Comparison of ENCODE assay signal across 32 cellular contexts in genomic region chr3:168219530-168219929, GRCh38.
"Had no signal": no experiment of that assay in that cellular context is flagged by ENCODE, and none has a peak within 500 bp of the region (broad histone marks: within the 10 kb centered on the region; RNA-seq: fewer than 3 reads in every experiment).

No MANE protein-coding gene starts in this region.

- H3K27me3 Mint-ChIP-seq: brain had no signal

- H3K36me3 ChIP-seq: ascending aorta, breast epithelium, cardiac muscle cell, colonic mucosa, esophagus squamous epithelium, gastroesophageal sphincter, WERI-Rb-1 had no signal

- H3K4me1 Mint-ChIP-seq: activated B cell treated with CpG ODN at 0.5 μM for 24 hours; activated naive CD4-positive, alpha-beta T cell treated with anti-CD3 and anti-CD28 coated beads, Interleukin-2, amount 50 U/mL, for 24 hours; activated naive CD8-positive, alpha-beta T cell treated with anti-CD3 and anti-CD28 coated beads, Interleukin-2, amount 10 ng/mL, durations not matched to agents 7 days and 5 days; activated T-helper 17 cell treated with anti-CD3 and anti-CD28 coated beads, Interleukin-2, amount 50 U/mL, for 72 hours had no signal

- H3K27me3 ChIP-seq: ascending aorta, cardiac muscle cell, colonic mucosa, esophagus squamous epithelium, gastroesophageal sphincter had no signal

- H3K4me3 ChIP-seq: ascending aorta, breast epithelium, cardiac muscle cell, colonic mucosa, esophagus squamous epithelium, gastroesophageal sphincter had no signal

- ATAC-seq: activated CD4-positive, CD25-positive, alpha-beta regulatory T cell treated with anti-CD3 and anti-CD28 coated beads, Interleukin-2, amount 50 U/mL, for 24 hours; activated CD8-positive, alpha-beta T cell treated with anti-CD3 and anti-CD28 coated beads for 36 hours; activated T-cell treated with anti-CD3 and anti-CD28 coated beads, Interleukin-2, amount 50 U/mL, for 4 hours; activated T-helper 17 cell treated with anti-CD3 and anti-CD28 coated beads, Interleukin-2, amount 50 U/mL, for 72 hours; gastroesophageal sphincter; T-helper 17 cell had no signal

- DNase-seq: activated B cell treated with CpG ODN at 0.5 μM for 24 hours; activated CD4-positive, alpha-beta T cell treated with anti-CD3 and anti-CD28 coated beads for 48 hours; activated CD4-positive, alpha-beta T cell treated with anti-CD3 and anti-CD28 coated beads, Interleukin-2, amount 50 U/mL, for 1 hour; activated CD4-positive, alpha-beta T cell treated with anti-CD3 and anti-CD28 coated beads, Interleukin-2, amount 50 U/mL, for 48 hours; activated CD8-positive, alpha-beta memory T cell treated with anti-CD3 and anti-CD28 coated beads for 24 hours; activated CD8-positive, alpha-beta T cell treated with anti-CD3 and anti-CD28 coated beads for 36 hours; activated effector memory CD4-positive, alpha-beta T cell treated with Interleukin-2 at 50 U/mL for 16 hours; activated gamma-delta T cell treated with Interleukin-2 at 50 U/mL for 16 hours; activated naive CD4-positive, alpha-beta T cell treated with Interleukin-2 at 50 U/mL for 16 hours; activated naive CD8-positive, alpha-beta T cell treated with anti-CD3 and anti-CD28 coated beads, Interleukin-2, amount 10 ng/mL, durations not matched to agents 7 days and 5 days; activated T-cell treated with anti-CD3 and anti-CD28 coated beads, Interleukin-2, amount 50 U/mL, for 4 hours; central memory CD4-positive, alpha-beta T cell; cerebellar nuclear complex; colonic mucosa; effector CD8-positive, alpha-beta T cell; esophagus squamous epithelium; foreskin melanocyte; head of caudate nucleus; T-helper 1 cell; T-helper 17 cell; T1000; WERI-Rb-1 had no signal

- H3K9me3 Mint-ChIP-seq: activated B cell treated with CpG ODN at 0.5 μM for 24 hours; activated CD8-positive, alpha-beta T cell treated with anti-CD3 and anti-CD28 coated beads for 36 hours; activated naive CD4-positive, alpha-beta T cell treated with anti-CD3 and anti-CD28 coated beads, Interleukin-2, amount 50 U/mL, for 24 hours; activated naive CD8-positive, alpha-beta T cell treated with anti-CD3 and anti-CD28 coated beads, Interleukin-2, amount 10 ng/mL, durations not matched to agents 7 days and 5 days; activated T-cell treated with anti-CD3 and anti-CD28 coated beads, Interleukin-2, amount 50 U/mL, for 4 hours; activated T-helper 17 cell treated with anti-CD3 and anti-CD28 coated beads, Interleukin-2, amount 50 U/mL, for 72 hours; brain; T-helper 2 cell treated with Interferon-gamma antibody and Interleukin-4, amounts not matched to agents 5 μg/mL and 100 μg/mL, for 36 hours had no signal

- H3K27ac Mint-ChIP-seq: activated B cell treated with CpG ODN at 0.5 μM for 24 hours; activated CD8-positive, alpha-beta T cell treated with anti-CD3 and anti-CD28 coated beads for 36 hours; activated naive CD4-positive, alpha-beta T cell treated with anti-CD3 and anti-CD28 coated beads, Interleukin-2, amount 50 U/mL, for 24 hours; activated naive CD8-positive, alpha-beta T cell treated with anti-CD3 and anti-CD28 coated beads, Interleukin-2, amount 10 ng/mL, durations not matched to agents 7 days and 5 days; activated T-helper 17 cell treated with anti-CD3 and anti-CD28 coated beads, Interleukin-2, amount 50 U/mL, for 72 hours; T-helper 17 cell; T-helper 2 cell treated with Interferon-gamma antibody and Interleukin-4, amounts not matched to agents 5 μg/mL and 100 μg/mL, for 36 hours had no signal

- H3K36me3 Mint-ChIP-seq: activated naive CD4-positive, alpha-beta T cell treated with anti-CD3 and anti-CD28 coated beads, Interleukin-2, amount 50 U/mL, for 24 hours; activated naive CD8-positive, alpha-beta T cell treated with anti-CD3 and anti-CD28 coated beads, Interleukin-2, amount 10 ng/mL, durations not matched to agents 7 days and 5 days; brain had no signal

- H3K27ac ChIP-seq: ascending aorta, breast epithelium, cardiac muscle cell, colonic mucosa, epithelial cell of prostate, esophagus squamous epithelium, gastroesophageal sphincter, WERI-Rb-1 had no signal

- H3K4me1 ChIP-seq: ascending aorta, breast epithelium, colonic mucosa, esophagus squamous epithelium, gastroesophageal sphincter had no signal

- H3K4me3 Mint-ChIP-seq: activated B cell treated with CpG ODN at 0.5 μM for 24 hours; activated CD8-positive, alpha-beta T cell treated with anti-CD3 and anti-CD28 coated beads for 36 hours; activated naive CD4-positive, alpha-beta T cell treated with anti-CD3 and anti-CD28 coated beads, Interleukin-2, amount 50 U/mL, for 24 hours; activated naive CD8-positive, alpha-beta T cell treated with anti-CD3 and anti-CD28 coated beads, Interleukin-2, amount 10 ng/mL, durations not matched to agents 7 days and 5 days; activated T-cell treated with anti-CD3 and anti-CD28 coated beads, Interleukin-2, amount 50 U/mL, for 4 hours; activated T-helper 17 cell treated with anti-CD3 and anti-CD28 coated beads, Interleukin-2, amount 50 U/mL, for 72 hours; brain; T-helper 17 cell; T-helper 2 cell treated with Interferon-gamma antibody and Interleukin-4, amounts not matched to agents 5 μg/mL and 100 μg/mL, for 36 hours had no signal
